Comparison of ENCODE assay signal across 9 cellular contexts in the genomic region with DNA sequence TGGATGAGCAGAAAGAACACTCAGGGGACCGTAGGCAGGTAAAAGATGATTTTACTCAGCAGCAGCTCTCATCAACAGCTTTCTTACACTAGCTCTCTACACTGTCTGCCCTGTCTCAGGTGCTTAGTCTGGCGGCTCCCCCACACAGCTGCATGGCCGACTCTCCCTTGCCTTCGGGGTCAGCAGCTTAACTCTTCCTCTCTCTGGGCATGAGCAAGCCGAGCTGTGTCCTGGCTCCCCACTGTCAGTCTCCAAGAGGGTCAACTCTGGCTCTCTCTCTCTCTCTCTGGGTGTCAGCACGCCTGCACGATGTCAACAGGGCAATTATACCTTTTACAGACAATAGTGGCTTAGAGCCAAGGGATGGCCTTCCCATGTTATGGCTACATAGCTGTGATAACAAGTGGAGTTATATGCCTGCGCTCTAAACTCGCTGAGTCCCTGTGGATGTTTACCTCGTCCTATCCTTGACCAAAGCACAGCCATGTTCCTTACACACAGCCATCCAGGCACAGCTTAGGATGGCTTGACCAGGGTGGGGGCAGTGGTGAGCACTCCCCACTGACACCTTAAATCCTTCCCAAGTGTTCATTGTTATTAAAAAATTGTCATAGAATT. TPM values are rescaled to one million over a fixed set of nuclear protein-coding genes. Genes with fewer than 3 reads are reported as not detected.
DNase-seq lines count a peak whose midpoint lies in the region; ATAC-seq, FAIRE-seq and TF ChIP-seq lines count a peak whose summit lies in the region.
"Had no signal": no experiment of that assay in that cellular context is flagged by ENCODE, and none has a peak within 500 bp of the region (broad histone marks: within the 10 kb centered on the region; RNA-seq: fewer than 3 reads in every experiment).

No MANE protein-coding gene starts in this region.

- in situ Hi-C loops in HepG2 (cut with HindIII; ENCODE audit: extremely low pct_ligation_motif_present, low pct_unique_long_range_greater_than_20kb) = no loop called here
- in situ Hi-C loops in mammary epithelial cell (cut with MboI; ENCODE audit: low sequenced_read_pairs in 2 of 2) = no loop called here

- peaks cover 16% of the 10 kb centered on the region for H3K79me2 ChIP-seq in HepG2 (ENCODE audit: insufficient read depth, low read length)
- H3K79me2 ChIP-seq in mammary epithelial cell (ENCODE audit: insufficient read depth, low read length) = peaks cover 21% of the 10 kb centered on the region

- 47% methylated on average over 8 of the region's 10 CpGs for WGBS in HepG2 (ENCODE audit: low lambda C conversion rate)
- 86% methylated on average over 2 of the region's 10 CpGs for WGBS in right lobe of liver (ENCODE audit: insufficient coverage, low coverage, low lambda C conversion rate, missing lambda C conversion rate)
- 87% methylated on average over 8 of the region's 10 CpGs for WGBS in mammary epithelial cell (ENCODE audit: low coverage, missing lambda C conversion rate)

- no peak overlapping the region for H3K27ac ChIP-seq in HepG2 (ENCODE audit: extremely low read length, insufficient read depth, low read length)
- peak overlapping the region in 1 of 3 donors; percentile 4 for H3K27ac ChIP-seq in right lobe of liver
- H3K27ac ChIP-seq in mammary epithelial cell (ENCODE audit: insufficient read depth, low read depth, low read length) = peak overlapping the region; percentile 77
- peak overlapping the region; percentile 64 for H3K27ac ChIP-seq in muscle layer of duodenum (ENCODE audit: low read length)

- H3K27me3 ChIP-seq in HepG2 (ENCODE audit: control insufficient read depth in 1 of 2, insufficient read depth in 2 of 2, low read length in 2 of 2) = no peaks in the 10 kb centered on the region; a peak in 1 of 5 replicates
- no peaks in the 10 kb centered on the region for H3K27me3 ChIP-seq in right lobe of liver
- no peaks in the 10 kb centered on the region for H3K27me3 ChIP-seq in mammary epithelial cell (ENCODE audit: insufficient read depth, low read length)
- H3K27me3 ChIP-seq in muscle layer of duodenum (ENCODE audit: low read depth, low read length) = no peaks in the 10 kb centered on the region

- BruUV-seq in HepG2 (replicated peaks; lab: Mats Ljungman, UMichigan) (no TSS peak), mammary epithelial cell (replicated peaks; lab: Mats Ljungman, UMichigan) (no TSS peak)

- no peak for DNase-seq in HepG2 (ENCODE audit: low spot score)
- no peak for DNase-seq in right lobe of liver
- DNase-seq in mammary epithelial cell = no peak
- DNase-seq in frontal cortex (ENCODE audit: low spot score in 2 of 2) = no peak
- no peak for DNase-seq in stimulated activated naive CD4-positive, alpha-beta T cell treated with Interleukin-2 at 50 U/mL for 16 hours (lab: John Stamatoyannopoulos, UW)
- no peak for DNase-seq in HPDE6-E6E7 (ENCODE audit: extremely low spot score)
- DNase-seq in NCI-H2196 (lab: John Stamatoyannopoulos, UW; ENCODE audit: unreplicated experiment) = no peak
- DNase-seq: nephron progenitor cell had no signal

- peak overlapping the region; percentile 68 for H2AFZ ChIP-seq in HepG2 (ENCODE audit: low read length)
- peak overlapping the region; percentile 60 for H2AFZ ChIP-seq in mammary epithelial cell (ENCODE audit: low read depth, low read length)

- H3K36me3 ChIP-seq in HepG2 (replicated peaks in 1 of 2; ENCODE audit: control insufficient read depth in 1 of 2, insufficient read depth in 2 of 2, low read length in 2 of 2) = no peaks in the 10 kb centered on the region
- H3K36me3 ChIP-seq in right lobe of liver = no peaks in the 10 kb centered on the region
- no peaks in the 10 kb centered on the region for H3K36me3 ChIP-seq in mammary epithelial cell (ENCODE audit: insufficient read depth, low read length)
- H3K36me3 ChIP-seq in muscle layer of duodenum (ENCODE audit: control insufficient read depth in 1 of 2, insufficient read depth in 2 of 2, low read length in 2 of 2) = peaks cover 0 to 9% of the 10 kb centered on the region in 2 donors

- CTCF ChIA-PET in HepG2 (lab: Yijun Ruan, JAX; ENCODE audit: low intra/inter-chr PET ratio, low total read pairs) = no interaction called here
- CTCF ChIA-PET in mammary epithelial cell (lab: Charles Lee; ENCODE audit: low non-redundant PET) = interaction anchor here (0.6 kb wide), 1 partner anchor 335 kb away, joined by 3 read pairs; no protein-coding TSS in a partner anchor

- TF ChIP-seq EP300 in HepG2 (IDR thresholded peaks at IDR 0.05; ENCODE audit: low read depth in 2 of 2, low read length in 2 of 2) (no peak), HepG2 (CRISPR knock-in tag; IDR thresholded peaks at IDR 0.05; ENCODE audit: borderline replicate concordance) (no peak)

- TF ChIP-seq POLR2A in HepG2 (IDR thresholded peaks at IDR 0.05; ENCODE audit: insufficient read depth in 1 of 2, low read depth in 2 of 2, low read length in 2 of 2) (no peak), right lobe of liver (IDR thresholded peaks at IDR 0.05) (no peak)

- ATAC-seq in HepG2 (no peak), right lobe of liver (no peak)

- TF ChIP-seq RAD21 in HepG2 (CRISPR knock-in tag; IDR thresholded peaks at IDR 0.05) = no peak

- dilution Hi-C loops in mammary epithelial cell (cut with HindIII; ENCODE audit: low sequenced_read_pairs) = no loop called here

- H3K4me2 ChIP-seq in HepG2 (ENCODE audit: low read depth, low read length) (peak overlapping the region; percentile 72), mammary epithelial cell (ENCODE audit: insufficient read depth, low read depth, low read length) (peak overlapping the region; percentile 84)

- H3K4me1 ChIP-seq in HepG2 (ENCODE audit: insufficient read depth, low read length) (peaks cover 58% of the 10 kb centered on the region), right lobe of liver (peaks cover 0 to 19% (median 3%) of the 10 kb centered on the region in 4 donors), mammary epithelial cell (ENCODE audit: insufficient read depth, low read length) (peaks cover 41% of the 10 kb centered on the region), muscle layer of duodenum (ENCODE audit: control insufficient read depth in 1 of 2, insufficient read depth in 2 of 2, low read length in 2 of 2) (peaks cover 8 to 11% of the 10 kb centered on the region in 2 donors)

- TF ChIP-seq CTCF in HepG2 (CRISPR knock-in tag; IDR thresholded peaks at IDR 0.05) = no peak
- no peak for TF ChIP-seq CTCF in right lobe of liver (IDR thresholded peaks at IDR 0.05)
- TF ChIP-seq CTCF in mammary epithelial cell (conservative IDR thresholded peaks at IDR 0.05 in 1 of 2, IDR thresholded peaks at IDR 0.05 in 1 of 2; ENCODE audit: extremely low read depth in 1 of 2, insufficient read depth in 1 of 2, low read depth in 1 of 2, low read length in 2 of 2) = no peak

- POLR2A ChIA-PET in HepG2 (lab: Yijun Ruan, JAX) = interaction anchor here (1.2 kb wide), 1 partner anchor 773 kb away, joined by 3 read pairs; a partner anchor contains a TSS

- peak overlapping the region; percentile 19 to 51 (median 21); a peak in 5 of 6 replicates for H3K4me3 ChIP-seq in HepG2 (replicated peaks in 1 of 3; ENCODE audit: insufficient read depth in 1 of 3, low read depth in 2 of 3, low read length in 3 of 3)
- no peak overlapping the region for H3K4me3 ChIP-seq in right lobe of liver
- peak overlapping the region in 2 of 3 experiments; percentile 27 to 33 for H3K4me3 ChIP-seq in mammary epithelial cell (replicated peaks in 1 of 3; ENCODE audit: insufficient read depth in 1 of 3, low read depth in 2 of 3, low read length in 3 of 3)
- H3K4me3 ChIP-seq in muscle layer of duodenum (ENCODE audit: low read depth in 1 of 2, low read length in 2 of 2) = no peak overlapping the region

- FAIRE-seq in HepG2 (lab: Jason Lieb, UNC) (no peak), frontal cortex (lab: Jason Lieb, UNC) (no peak)

- no peaks in the 10 kb centered on the region for H3K9me3 ChIP-seq in HepG2 (ENCODE audit: low read length)
- no peaks in the 10 kb centered on the region for H3K9me3 ChIP-seq in right lobe of liver
- H3K9me3 ChIP-seq in mammary epithelial cell (replicated peaks; ENCODE audit: insufficient read depth, low read length) = no peaks in the 10 kb centered on the region
- H3K9me3 ChIP-seq in muscle layer of duodenum (ENCODE audit: control insufficient read depth in 1 of 2, low read length in 2 of 2) = no peaks in the 10 kb centered on the region

- peak overlapping the region; percentile 35; the same call in 1 of the 2 replicates for H3K9ac ChIP-seq in HepG2 (ENCODE audit: insufficient read depth, low read depth, low read length)
- H3K9ac ChIP-seq in mammary epithelial cell (ENCODE audit: insufficient read depth, low read length) = peak overlapping the region; percentile 72

- H4K20me1 ChIP-seq in HepG2 (ENCODE audit: insufficient read depth, low read length) (0 out of 2 replicates have a peak, but pooled peaks cover 5% of the 10 kb centered on the region), mammary epithelial cell (ENCODE audit: insufficient read depth, low read length) (no peaks in the 10 kb centered on the region)

- intact Hi-C loops in HepG2 (cut with micrococcal nuclease; ENCODE audit: unreplicated experiment) (loop anchor here (2.0 kb wide), 1 partner anchor 47 kb away; no protein-coding TSS in a partner anchor), right lobe of liver (cut with DNase I) (no loop called here), mammary epithelial cell (cut with micrococcal nuclease) (no loop called here)

RNA-seq across cellular contexts. Expression of a gene that starts 3.1 kb away (rescaled TPM):
- 14.1 and 20.0 TPM in 2 replicates for total RNA-seq in HepG2 (2016; rRNA removed; fragmentation: Illumina TruSeq; extraction: Trizol)
- total RNA-seq in HepG2 (2016; cell fraction: cytosol; rRNA removed; fragmentation: Illumina TruSeq; extraction: Trizol; ENCODE audit: low read depth) = 4.5 and 4.9 TPM in 2 replicates
- 13.6 and 16.8 TPM in 2 replicates for total RNA-seq in HepG2 (2016; cell fraction: insoluble cytoplasmic fraction; rRNA removed; fragmentation: Illumina TruSeq; extraction: Trizol)
- total RNA-seq in HepG2 (2016; cell fraction: membrane; rRNA removed; fragmentation: Illumina TruSeq; extraction: Trizol) = 11.2 and 12.0 TPM in 2 replicates
- total RNA-seq in HepG2 (2016; cell fraction: nucleus; rRNA removed; fragmentation: Illumina TruSeq; extraction: Trizol) = 10.9 and 11.5 TPM in 2 replicates
- 3.7 and 3.8 TPM in 2 replicates for polyA plus RNA-seq in HepG2 (2011; rRNA removed)
- polyA plus RNA-seq in HepG2 (2011; cell fraction: cytosol; rRNA removed) = 2.7 TPM in 2 replicates
- 2.7 and 3.0 TPM in 2 replicates for polyA plus RNA-seq in HepG2 (2011; cell fraction: nucleus; rRNA removed)
- polyA plus RNA-seq in HepG2 (2012) = 5.5 and 6.6 TPM in 2 replicates
- 0.95 and 1.2 TPM in 2 replicates for polyA plus RNA-seq in HepG2 (2016; cell fraction: cytosol; fragmentation: Illumina TruSeq; extraction: Trizol; ENCODE audit: low read depth)
- 14.1 and 14.9 TPM in 2 replicates for polyA plus RNA-seq in HepG2 (2016; cell fraction: insoluble cytoplasmic fraction; fragmentation: Illumina TruSeq; extraction: Trizol; ENCODE audit: low read depth)
- polyA plus RNA-seq in HepG2 (2016; cell fraction: membrane; fragmentation: Illumina TruSeq; extraction: Trizol; ENCODE audit: low read depth) = 3.2 and 3.8 TPM in 2 replicates
- polyA plus RNA-seq in HepG2 (2016; cell fraction: nucleus; fragmentation: Illumina TruSeq; extraction: Trizol; ENCODE audit: insufficient read depth, low read depth) = 9.1 and 9.7 TPM in 2 replicates
- polyA minus RNA-seq in HepG2 (2011; rRNA and poly(A)+ RNA removed; ENCODE audit: low replicate concordance) = 6.7 and 7.6 TPM in 2 replicates
- 6.9 and 7.7 TPM in 2 replicates for polyA minus RNA-seq in HepG2 (2011; cell fraction: cytosol; rRNA and poly(A)+ RNA removed)
- 18.7 and 23.1 TPM in 2 replicates for polyA minus RNA-seq in HepG2 (2011; cell fraction: nucleus; rRNA and poly(A)+ RNA removed)
- total RNA-seq in right lobe of liver = 10 to 100 TPM in 2 of 6 experiments, 1 to 10 TPM in 4; 7.3 to 14.1 (median 9.1) TPM
- 10 to 100 TPM; 27.7 to 61.5 TPM for total RNA-seq in mammary epithelial cell
- 16.5 TPM for polyA plus RNA-seq in mammary epithelial cell
- polyA minus RNA-seq in mammary epithelial cell = 29.0 TPM
- 35.5 TPM for total RNA-seq in frontal cortex

RNA-seq across cellular contexts. Expression of a gene that starts 20.1 kb away (rescaled TPM):
- total RNA-seq in HepG2 (2016; rRNA removed; fragmentation: Illumina TruSeq; extraction: Trizol) (19.4 and 23.0 TPM in 2 replicates), right lobe of liver (1 to 10 TPM; 4.7 to 8.0 (median 6.7) TPM), mammary epithelial cell (10 to 100 TPM; 13.7 to 25.7 TPM), frontal cortex (27.7 TPM)
- 3.1 and 4.1 TPM in 2 replicates for total RNA-seq in HepG2 (2016; cell fraction: cytosol; rRNA removed; fragmentation: Illumina TruSeq; extraction: Trizol; ENCODE audit: low read depth)
- total RNA-seq in HepG2 (2016; cell fraction: insoluble cytoplasmic fraction; rRNA removed; fragmentation: Illumina TruSeq; extraction: Trizol) = 17.6 and 28.5 TPM in 2 replicates
- total RNA-seq in HepG2 (2016; cell fraction: membrane; rRNA removed; fragmentation: Illumina TruSeq; extraction: Trizol) = 12.6 and 13.8 TPM in 2 replicates
- 11.1 and 11.5 TPM in 2 replicates for total RNA-seq in HepG2 (2016; cell fraction: nucleus; rRNA removed; fragmentation: Illumina TruSeq; extraction: Trizol)
- polyA plus RNA-seq in HepG2 (2011; rRNA removed) (25.8 and 27.4 TPM in 2 replicates), mammary epithelial cell (15.1 TPM)
- polyA plus RNA-seq in HepG2 (2011; cell fraction: cytosol; rRNA removed) = 13.2 and 20.6 TPM in 2 replicates
- polyA plus RNA-seq in HepG2 (2011; cell fraction: nucleus; rRNA removed) = 27.9 and 30.9 TPM in 2 replicates
- polyA plus RNA-seq in HepG2 (2012) = 19.6 and 23.2 TPM in 2 replicates
- polyA plus RNA-seq in HepG2 (2016; cell fraction: cytosol; fragmentation: Illumina TruSeq; extraction: Trizol; ENCODE audit: low read depth) = 5.2 and 6.2 TPM in 2 replicates
- 34.5 and 38.9 TPM in 2 replicates for polyA plus RNA-seq in HepG2 (2016; cell fraction: insoluble cytoplasmic fraction; fragmentation: Illumina TruSeq; extraction: Trizol; ENCODE audit: low read depth)
- polyA plus RNA-seq in HepG2 (2016; cell fraction: membrane; fragmentation: Illumina TruSeq; extraction: Trizol; ENCODE audit: low read depth) = 11.3 and 11.5 TPM in 2 replicates
- 23.9 and 25.0 TPM in 2 replicates for polyA plus RNA-seq in HepG2 (2016; cell fraction: nucleus; fragmentation: Illumina TruSeq; extraction: Trizol; ENCODE audit: insufficient read depth, low read depth)
- 8.4 and 10.7 TPM in 2 replicates for polyA minus RNA-seq in HepG2 (2011; rRNA and poly(A)+ RNA removed; ENCODE audit: low replicate concordance)
- polyA minus RNA-seq in HepG2 (2011; cell fraction: cytosol; rRNA and poly(A)+ RNA removed) = 8.9 and 9.1 TPM in 2 replicates
- 16.0 and 16.9 TPM in 2 replicates for polyA minus RNA-seq in HepG2 (2011; cell fraction: nucleus; rRNA and poly(A)+ RNA removed)
- 4.8 TPM for polyA minus RNA-seq in mammary epithelial cell

Comparison
In these comparisons a context has a peak if more than half of its experiments do, and no peak if none do; other contexts are left out.
1. H3K4me3 ChIP-seq: peak in HepG2 (3 of 3) and mammary epithelial cell (2 of 3); none in right lobe of liver (0 of 3) and muscle layer of duodenum (0 of 2).